In genomic region chr17:66403846-66404597, GRCh38 we compare ENCODE assay signal across 11 cellular contexts.
DNase-seq lines count a peak whose midpoint lies in the region; ATAC-seq and TF ChIP-seq lines count a peak whose summit lies in the region.
"Had no signal": no experiment of that assay in that cellular context is flagged by ENCODE, and none has a peak within 500 bp of the region (broad histone marks: within the 10 kb centered on the region; RNA-seq: fewer than 3 reads in every experiment).

No MANE protein-coding gene starts in this region.

- DNase-seq in DND-41 (no peak), WTC11 (ENCODE audit: low spot score) (no peak), foreskin keratinocyte (no peak), lower lobe of right lung (no peak), foreskin melanocyte (no peak), EL (no peak)

- POLR2A ChIA-PET in WTC11 (lab: Charles Lee): no interaction called here

- no peak overlapping the region for H2AFZ ChIP-seq in DND-41 (ENCODE audit: low read depth, low read length)

- peaks cover 11% of the 10 kb centered on the region for H3K9me3 Mint-ChIP-seq in WTC11

- no peak overlapping the region for H3K4me3 Mint-ChIP-seq in WTC11

- no peaks in the 10 kb centered on the region for H3K36me3 Mint-ChIP-seq in WTC11

- H3K9ac ChIP-seq in BLaER1 (no peak overlapping the region; the same call in 1 of the 2 replicates), DND-41 (ENCODE audit: low read depth, low read length) (peak overlapping the region; percentile 32)

- H3K36me3 ChIP-seq in BLaER1 (no peaks in the 10 kb centered on the region), DND-41 (ENCODE audit: insufficient read depth, low read length) (no peaks in the 10 kb centered on the region), lower lobe of right lung (no peaks in the 10 kb centered on the region)
- H3K36me3 ChIP-seq: gastroesophageal sphincter, suprapubic skin had no signal

- H3K4me1 ChIP-seq in BLaER1 (peaks cover 45% of the 10 kb centered on the region), DND-41 (ENCODE audit: insufficient read depth, low read length) (peaks cover 90% of the 10 kb centered on the region), foreskin keratinocyte (peaks cover 16% of the 10 kb centered on the region), lower lobe of right lung (peaks cover 14% of the 10 kb centered on the region)

- H3K4me3 ChIP-seq in BLaER1: no peak overlapping the region
- H3K4me3 ChIP-seq in DND-41 (ENCODE audit: low read depth in 1 of 2, low read length in 2 of 2): no peak overlapping the region
- H3K4me3 ChIP-seq in lower lobe of right lung: no peak overlapping the region
- H3K4me3 ChIP-seq: gastroesophageal sphincter, suprapubic skin had no signal

- H3K9me3 ChIP-seq in BLaER1 (0 out of 2 replicates have a peak, but pooled peaks cover 11% of the 10 kb centered on the region), DND-41 (ENCODE audit: insufficient read depth, low read length, severe bottlenecking) (no peaks in the 10 kb centered on the region), lower lobe of right lung (no peaks in the 10 kb centered on the region)
- H3K9me3 ChIP-seq: gastroesophageal sphincter, suprapubic skin had no signal

- H3K27me3 ChIP-seq in BLaER1 (no peaks in the 10 kb centered on the region), DND-41 (ENCODE audit: insufficient read depth, low read length, poor library complexity) (no peaks in the 10 kb centered on the region), foreskin keratinocyte (no peaks in the 10 kb centered on the region), lower lobe of right lung (ENCODE audit: low read depth) (no peaks in the 10 kb centered on the region)
- H3K27me3 ChIP-seq: gastroesophageal sphincter, suprapubic skin had no signal

- intact Hi-C loops in lower lobe of right lung (cut with DNase I): no loop called here

- CTCF ChIA-PET in WTC11 (lab: Charles Lee): interaction anchor here (0.7 to 2.1 kb wide), 7 partner anchors 12 to 1267 kb away, joined by 3 to 8 read pairs (median 3); partner anchors contain the start of gene RGS9

- peak overlapping the region; percentile 60 for H3K4me2 ChIP-seq in BLaER1
- peak overlapping the region; percentile 40 for H3K4me2 ChIP-seq in DND-41 (ENCODE audit: insufficient read depth, low read length)

- no peak for TF ChIP-seq CTCF in DND-41 (IDR thresholded peaks at IDR 0.05; ENCODE audit: borderline replicate concordance, extremely low read depth, low read length, poor library complexity, severe bottlenecking)
- no peak for TF ChIP-seq CTCF in WTC11 (IDR thresholded peaks at IDR 0.05)
- TF ChIP-seq CTCF in foreskin keratinocyte (conservative IDR thresholded peaks at IDR 0.05): no peak
- no peak for TF ChIP-seq CTCF in lower lobe of right lung (IDR thresholded peaks at IDR 0.05)

- no peak overlapping the region for H3K27ac ChIP-seq in BLaER1
- peak overlapping the region; percentile 79 for H3K27ac ChIP-seq in DND-41 (ENCODE audit: low read length)
- no peak overlapping the region for H3K27ac ChIP-seq in foreskin keratinocyte
- H3K27ac ChIP-seq in lower lobe of right lung: no peak overlapping the region
- H3K27ac ChIP-seq: gastroesophageal sphincter, RWPE1, suprapubic skin had no signal

- ATAC-seq in DND-41 (ENCODE audit: insufficient read depth, low read depth): no peak
- ATAC-seq in WTC11: no peak
- peak; percentile 13 for ATAC-seq in foreskin keratinocyte
- no peak for ATAC-seq in GM21786 (IDR thresholded peaks at IDR 0.05; ENCODE audit: unreplicated experiment)
- no peak for ATAC-seq in lower lobe of right lung
- ATAC-seq: gastroesophageal sphincter had no signal

- H3K4me1 Mint-ChIP-seq in WTC11: peaks cover 41% of the 10 kb centered on the region

- H4K20me1 ChIP-seq in BLaER1: no peaks in the 10 kb centered on the region
- H4K20me1 ChIP-seq in DND-41 (ENCODE audit: insufficient read depth, low read length): no peaks in the 10 kb centered on the region

- peak overlapping the region; percentile 66 for H3K27ac Mint-ChIP-seq in WTC11

- H3K27me3 Mint-ChIP-seq in WTC11 (ENCODE audit: low read depth): no peaks in the 10 kb centered on the region

- peaks cover 71% of the 10 kb centered on the region for H3K79me2 ChIP-seq in DND-41 (ENCODE audit: insufficient read depth, low read length)

TF ChIP-seq in WTC11, 78 proteins besides CTCF, POLR2A, EP300 and RAD21:
- no peak for TF ChIP-seq CBFB (CRISPR knock-in tag; IDR thresholded peaks at IDR 0.05; ENCODE audit: low read depth)
- TF ChIP-seq ZNF121 (CRISPR knock-in tag; IDR thresholded peaks at IDR 0.05): no peak
- no peak for TF ChIP-seq OVOL2 (CRISPR knock-in tag; IDR thresholded peaks at IDR 0.05; ENCODE audit: borderline replicate concordance)
- TF ChIP-seq AR (CRISPR knock-in tag; IDR thresholded peaks at IDR 0.05): no peak
- TF ChIP-seq IRF2 (CRISPR knock-in tag; IDR thresholded peaks at IDR 0.05; ENCODE audit: borderline replicate concordance, low read depth): no peak
- no peak for TF ChIP-seq PREB (CRISPR knock-in tag; IDR thresholded peaks at IDR 0.05; ENCODE audit: borderline replicate concordance)
- TF ChIP-seq ATF1 (CRISPR knock-in tag; IDR thresholded peaks at IDR 0.05): no peak
- TF ChIP-seq, protein P1, sequence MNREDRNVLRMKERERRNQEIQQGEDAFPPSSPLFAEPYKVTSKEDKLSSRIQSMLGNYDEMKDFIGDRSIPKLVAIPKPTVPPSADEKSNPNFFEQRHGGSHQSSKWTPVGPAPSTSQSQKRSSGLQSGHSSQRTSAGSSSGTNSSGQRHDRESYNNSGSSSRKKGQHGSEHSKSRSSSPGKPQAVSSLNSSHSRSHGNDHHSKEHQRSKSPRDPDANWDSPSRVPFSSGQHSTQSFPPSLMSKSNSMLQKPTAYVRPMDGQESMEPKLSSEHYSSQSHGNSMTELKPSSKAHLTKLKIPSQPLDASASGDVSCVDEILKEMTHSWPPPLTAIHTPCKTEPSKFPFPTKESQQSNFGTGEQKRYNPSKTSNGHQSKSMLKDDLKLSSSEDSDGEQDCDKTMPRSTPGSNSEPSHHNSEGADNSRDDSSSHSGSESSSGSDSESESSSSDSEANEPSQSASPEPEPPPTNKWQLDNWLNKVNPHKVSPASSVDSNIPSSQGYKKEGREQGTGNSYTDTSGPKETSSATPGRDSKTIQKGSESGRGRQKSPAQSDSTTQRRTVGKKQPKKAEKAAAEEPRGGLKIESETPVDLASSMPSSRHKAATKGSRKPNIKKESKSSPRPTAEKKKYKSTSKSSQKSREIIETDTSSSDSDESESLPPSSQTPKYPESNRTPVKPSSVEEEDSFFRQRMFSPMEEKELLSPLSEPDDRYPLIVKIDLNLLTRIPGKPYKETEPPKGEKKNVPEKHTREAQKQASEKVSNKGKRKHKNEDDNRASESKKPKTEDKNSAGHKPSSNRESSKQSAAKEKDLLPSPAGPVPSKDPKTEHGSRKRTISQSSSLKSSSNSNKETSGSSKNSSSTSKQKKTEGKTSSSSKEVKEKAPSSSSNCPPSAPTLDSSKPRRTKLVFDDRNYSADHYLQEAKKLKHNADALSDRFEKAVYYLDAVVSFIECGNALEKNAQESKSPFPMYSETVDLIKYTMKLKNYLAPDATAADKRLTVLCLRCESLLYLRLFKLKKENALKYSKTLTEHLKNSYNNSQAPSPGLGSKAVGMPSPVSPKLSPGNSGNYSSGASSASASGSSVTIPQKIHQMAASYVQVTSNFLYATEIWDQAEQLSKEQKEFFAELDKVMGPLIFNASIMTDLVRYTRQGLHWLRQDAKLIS (CRISPR knock-in tag; IDR thresholded peaks at IDR 0.05; ENCODE audit: borderline replicate concordance): no peak
- TF ChIP-seq TP53 (CRISPR knock-in tag; IDR thresholded peaks at IDR 0.05): no peak
- no peak for TF ChIP-seq ZNF416 (CRISPR knock-in tag; IDR thresholded peaks at IDR 0.05)
- TF ChIP-seq NFE2L1 (CRISPR knock-in tag; IDR thresholded peaks at IDR 0.05): no peak
- no peak for TF ChIP-seq RORB (CRISPR knock-in tag; IDR thresholded peaks at IDR 0.05)
TF ChIP-seq in WTC11: peak in this region for 0.
